ENCODE assay signal across 18 cellular contexts in genomic region chr7:39324134-39324760, GRCh38.
"Had no signal": no experiment of that assay in that cellular context is flagged by ENCODE, and none has a peak within 500 bp of the region (broad histone marks: within the 10 kb centered on the region; RNA-seq: fewer than 3 reads in every experiment).

No MANE protein-coding gene starts in this region.

- H3K36me3 ChIP-seq: pancreas, suprapubic skin, thyroid gland, uterus had no signal

- H2AFZ ChIP-seq: hepatocyte had no signal

- H3K4me1 ChIP-seq: pancreas, suprapubic skin, thyroid gland, uterus had no signal

- H3K4me2 ChIP-seq: hepatocyte, smooth muscle cell had no signal

- H3K9me3 ChIP-seq: pancreas, suprapubic skin, thyroid gland, uterus had no signal

- ATAC-seq: left cardiac atrium; pancreas; right cardiac atrium; stimulated activated naive CD8-positive, alpha-beta T cell treated with anti-CD3 and anti-CD28 coated beads, Interleukin-15, Interleukin-2, amounts not matched to agents 100 U/mL and 50 U/mL, for 24 hours had no signal

- H3K79me2 ChIP-seq: hepatocyte had no signal

- DNase-seq: dorsolateral prefrontal cortex; effector CD8-positive, alpha-beta T cell; foreskin melanocyte; head of caudate nucleus; kidney; left cardiac atrium; mesendoderm; naive B cell; occipital lobe; pancreas; right cardiac atrium; stimulated activated CD4-positive, alpha-beta T cell treated with anti-CD3 and anti-CD28 coated beads, Interleukin-2, amount 100 ng/mL, for 48 hours; stimulated activated naive CD8-positive, alpha-beta T cell treated with anti-CD3 and anti-CD28 coated beads, Interleukin-15, Interleukin-2, amounts not matched to agents 100 U/mL and 50 U/mL, for 24 hours; thyroid gland; uterus had no signal

- FAIRE-seq: kidney, pancreas had no signal

- H3K4me3 ChIP-seq: dorsolateral prefrontal cortex, hepatocyte, pancreas, smooth muscle cell, suprapubic skin, thyroid gland, uterus had no signal

- H3K27ac ChIP-seq: dorsolateral prefrontal cortex, hepatocyte, pancreas, suprapubic skin, thyroid gland, uterus had no signal

- H3K27me3 ChIP-seq: hepatocyte, pancreas, suprapubic skin, thyroid gland, uterus had no signal
